8 cellular contexts compared by ENCODE assay signal in genomic region chr9:73219985-73220626, GRCh38.
DNase-seq lines count a peak whose midpoint lies in the region; ATAC-seq lines count a peak whose summit lies in the region.

No MANE protein-coding gene starts in this region.

- H3K27me3 ChIP-seq in CD4-positive, alpha-beta memory T cell (ENCODE audit: insufficient read depth, low read length): no peaks in the 10 kb centered on the region
- no peaks in the 10 kb centered on the region for H3K27me3 ChIP-seq in mesendoderm (ENCODE audit: insufficient read depth, low read length, poor library complexity)

- H3K79me2 ChIP-seq in mesendoderm (ENCODE audit: control insufficient read depth, insufficient read depth, low read length): no peaks in the 10 kb centered on the region

- H3K9ac ChIP-seq in mesendoderm (ENCODE audit: low read length): no peak overlapping the region

- H2BK15ac ChIP-seq in mesendoderm (replicated peaks; ENCODE audit: low read depth): no peak overlapping the region

- no peak overlapping the region for H3K4me3 ChIP-seq in CD4-positive, alpha-beta memory T cell (ENCODE audit: low read length in 2 of 2)
- no peak overlapping the region for H3K4me3 ChIP-seq in mesendoderm (ENCODE audit: low read length)

- H3K27ac Mint-ChIP-seq in activated T-helper 1 cell treated with anti-CD3 and anti-CD28 coated beads, Interleukin-12 subunit alpha, Interleukin-12 subunit beta, Interleukin-2, Interleukin-4 antibody, amounts not matched to agents 30 ng/mL and 10 ng/mL and 1 ng/mL, durations not matched to agents 14 hours and 24 hours and 36 hours: peak overlapping the region; percentile 78
- H3K27ac Mint-ChIP-seq in CD4-positive, alpha-beta memory T cell: no peak overlapping the region

- H3K4me2 ChIP-seq in mesendoderm (ENCODE audit: low read length): no peak overlapping the region

- H3K36me3 Mint-ChIP-seq in activated T-helper 1 cell treated with anti-CD3 and anti-CD28 coated beads, Interleukin-12 subunit alpha, Interleukin-12 subunit beta, Interleukin-2, Interleukin-4 antibody, amounts not matched to agents 30 ng/mL and 10 ng/mL and 1 ng/mL, durations not matched to agents 14 hours and 24 hours and 36 hours (ENCODE audit: low read depth): no peaks in the 10 kb centered on the region
- H3K36me3 Mint-ChIP-seq in CD4-positive, alpha-beta memory T cell: no peaks in the 10 kb centered on the region

- no CpG with 5 or more reads among the region's 1 CpG for WGBS in mesendoderm (ENCODE audit: extremely low coverage, insufficient coverage, low lambda C conversion rate)

- no peak overlapping the region for H3K23ac ChIP-seq in mesendoderm (ENCODE audit: low read length)

- H3K9me3 Mint-ChIP-seq in activated T-helper 1 cell treated with anti-CD3 and anti-CD28 coated beads, Interleukin-12 subunit alpha, Interleukin-12 subunit beta, Interleukin-2, Interleukin-4 antibody, amounts not matched to agents 30 ng/mL and 10 ng/mL and 1 ng/mL, durations not matched to agents 14 hours and 24 hours and 36 hours: peaks cover 4% of the 10 kb centered on the region
- peaks cover 0 to 6% (median under 1%) of the 10 kb centered on the region in 8 donors for H3K9me3 Mint-ChIP-seq in CD4-positive, alpha-beta memory T cell

- DNase-seq in AG08395 (ENCODE audit: low spot score) (peak; percentile 66), GDM1 (lab: John Stamatoyannopoulos, UW) (no peak), mesendoderm (no peak)
- no peak for DNase-seq in activated T-helper 1 cell treated with anti-CD3 and anti-CD28 coated beads, Interleukin-12 subunit alpha, Interleukin-12 subunit beta, Interleukin-2, Interleukin-4 antibody, amounts not matched to agents 30 ng/mL and 10 ng/mL and 1 ng/mL, durations not matched to agents 14 hours and 24 hours and 36 hours (ENCODE audit: low spot score)
- DNase-seq in stimulated activated CD4-positive, alpha-beta T cell treated with anti-CD3 and anti-CD28 coated beads, Interleukin-15, amount 100 ng/mL, for 24 hours: peak; percentile 56
- DNase-seq in CD4-positive, alpha-beta memory T cell: no peak

- CTCF ChIA-PET in CD4-positive, alpha-beta memory T cell (lab: Charles Lee; ENCODE audit: partially characterized antibody): no interaction called here

- H4K5ac ChIP-seq in mesendoderm (ENCODE audit: low read length): no peak overlapping the region

- H3K56ac ChIP-seq in mesendoderm (ENCODE audit: low read length): no peak overlapping the region

- H3K9me3 ChIP-seq in CD4-positive, alpha-beta memory T cell (ENCODE audit: control insufficient read depth in 1 of 2, low read length in 2 of 2): no peaks in the 10 kb centered on the region

- no peak overlapping the region for H2BK120ac ChIP-seq in mesendoderm (ENCODE audit: low read depth, low read length)

- intact Hi-C loops in activated T-helper 1 cell treated with anti-CD3 and anti-CD28 coated beads, Interleukin-12 subunit alpha, Interleukin-12 subunit beta, Interleukin-2, Interleukin-4 antibody, amounts not matched to agents 30 ng/mL and 10 ng/mL and 1 ng/mL, durations not matched to agents 14 hours and 24 hours and 36 hours (cut with micrococcal nuclease): loop anchor here (1.0 kb wide), 1 partner anchor 71 kb away; no protein-coding TSS in a partner anchor
- intact Hi-C loops in CD4-positive, alpha-beta memory T cell (cut with micrococcal nuclease): no loop called here

- H2BK5ac ChIP-seq in mesendoderm (ENCODE audit: low read length): no peak overlapping the region

- H2AK5ac ChIP-seq in mesendoderm (ENCODE audit: low read length): no peak overlapping the region

- no peak overlapping the region for H3K18ac ChIP-seq in mesendoderm (ENCODE audit: low read length)

- peak; percentile 80 for ATAC-seq in GM19025 (IDR thresholded peaks at IDR 0.05; ENCODE audit: low read depth, unreplicated experiment)
- ATAC-seq in HG03108 (IDR thresholded peaks at IDR 0.05; ENCODE audit: unreplicated experiment): peak; percentile 73

- POLR2A ChIA-PET in CD4-positive, alpha-beta memory T cell (lab: Charles Lee; ENCODE audit: partially characterized antibody): no interaction called here

- H3K36me3 ChIP-seq in CD4-positive, alpha-beta memory T cell (ENCODE audit: insufficient read depth, low read length): no peaks in the 10 kb centered on the region
- H3K36me3 ChIP-seq in mesendoderm (ENCODE audit: control insufficient read depth, insufficient read depth, low read length): no peaks in the 10 kb centered on the region

- H3K79me1 ChIP-seq in mesendoderm (ENCODE audit: low read length): no peaks in the 10 kb centered on the region

- no peak overlapping the region for H3K27ac ChIP-seq in CD4-positive, alpha-beta memory T cell (ENCODE audit: low read depth, low read length)
- H3K27ac ChIP-seq in mesendoderm (ENCODE audit: low read depth, low read length): no peak overlapping the region

- H3K4me1 Mint-ChIP-seq in activated T-helper 1 cell treated with anti-CD3 and anti-CD28 coated beads, Interleukin-12 subunit alpha, Interleukin-12 subunit beta, Interleukin-2, Interleukin-4 antibody, amounts not matched to agents 30 ng/mL and 10 ng/mL and 1 ng/mL, durations not matched to agents 14 hours and 24 hours and 36 hours (ENCODE audit: low read depth): peaks cover 9% of the 10 kb centered on the region
- no peaks in the 10 kb centered on the region for H3K4me1 Mint-ChIP-seq in CD4-positive, alpha-beta memory T cell

- H3K4ac ChIP-seq in mesendoderm (ENCODE audit: low read depth, low read length): no peak overlapping the region

- no peak overlapping the region for H4K8ac ChIP-seq in mesendoderm (ENCODE audit: low read depth, low read length)

- H3K27me3 Mint-ChIP-seq in activated T-helper 1 cell treated with anti-CD3 and anti-CD28 coated beads, Interleukin-12 subunit alpha, Interleukin-12 subunit beta, Interleukin-2, Interleukin-4 antibody, amounts not matched to agents 30 ng/mL and 10 ng/mL and 1 ng/mL, durations not matched to agents 14 hours and 24 hours and 36 hours (ENCODE audit: insufficient read depth): peaks cover 7% of the 10 kb centered on the region
- H3K27me3 Mint-ChIP-seq in CD4-positive, alpha-beta memory T cell: peaks cover 24 to 33% of the 10 kb centered on the region in 2 donors

- no peak overlapping the region for H3K4me3 Mint-ChIP-seq in activated T-helper 1 cell treated with anti-CD3 and anti-CD28 coated beads, Interleukin-12 subunit alpha, Interleukin-12 subunit beta, Interleukin-2, Interleukin-4 antibody, amounts not matched to agents 30 ng/mL and 10 ng/mL and 1 ng/mL, durations not matched to agents 14 hours and 24 hours and 36 hours
- no peak overlapping the region for H3K4me3 Mint-ChIP-seq in CD4-positive, alpha-beta memory T cell

- no peaks in the 10 kb centered on the region for H3K4me1 ChIP-seq in CD4-positive, alpha-beta memory T cell (ENCODE audit: insufficient read depth, low read length)
- no peaks in the 10 kb centered on the region for H3K4me1 ChIP-seq in mesendoderm (ENCODE audit: control insufficient read depth, low read depth, low read length)

Comparison
In these comparisons a context has a peak if more than half of its experiments do, and no peak if none do; other contexts are left out.
1. DNase-seq: peak in AG08395 (single experiment) and stimulated activated CD4-positive, alpha-beta T cell treated with anti-CD3 and anti-CD28 coated beads, Interleukin-15, amount 100 ng/mL, for 24 hours (single experiment); none in activated T-helper 1 cell treated with anti-CD3 and anti-CD28 coated beads, Interleukin-12 subunit alpha, Interleukin-12 subunit beta, Interleukin-2, Interleukin-4 antibody, amounts not matched to agents 30 ng/mL and 10 ng/mL and 1 ng/mL, durations not matched to agents 14 hours and 24 hours and 36 hours (single experiment), CD4-positive, alpha-beta memory T cell (0 of 5), GDM1 (single experiment) and mesendoderm (single experiment).